ENCODE assay signal across 23 cellular contexts in the genomic region with DNA sequence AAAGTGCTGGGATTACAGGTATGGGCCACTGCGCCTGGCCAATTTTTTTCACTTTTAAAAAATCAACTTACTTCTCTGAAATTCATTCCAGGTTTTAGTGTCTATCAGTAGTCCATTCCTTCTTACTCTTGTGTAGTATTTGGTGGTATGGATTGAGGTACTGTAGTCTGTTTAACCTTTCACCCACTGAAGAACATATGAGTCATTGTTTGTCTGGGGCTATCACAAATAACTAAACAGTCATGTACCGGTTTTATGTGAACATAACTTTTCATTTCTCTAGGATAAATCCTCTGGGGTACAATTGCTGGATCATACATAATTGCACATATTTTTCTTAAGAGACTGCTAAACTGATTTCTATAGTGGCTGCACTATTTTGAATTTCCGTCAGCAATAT.
DNase-seq lines count a peak whose midpoint lies in the region; ATAC-seq, FAIRE-seq and TF ChIP-seq lines count a peak whose summit lies in the region.
"Had no signal": no experiment of that assay in that cellular context is flagged by ENCODE, and none has a peak within 500 bp of the region (broad histone marks: within the 10 kb centered on the region; RNA-seq: fewer than 3 reads in every experiment).

No MANE protein-coding gene starts in this region.

- H3K36me3 ChIP-seq in HepG2 (replicated peaks in 1 of 2; ENCODE audit: control insufficient read depth in 1 of 2, insufficient read depth in 2 of 2, low read length in 2 of 2): no peaks in the 10 kb centered on the region
- no peaks in the 10 kb centered on the region for H3K36me3 ChIP-seq in right lobe of liver
- H3K36me3 ChIP-seq in adipocyte (ENCODE audit: control insufficient read depth, insufficient read depth, low read length, severe bottlenecking): no peaks in the 10 kb centered on the region
- H3K36me3 ChIP-seq: BE2C, HAP-1, Peyer's patch had no signal

- no peak overlapping the region for H2AFZ ChIP-seq in HepG2 (ENCODE audit: low read length)

- 31% methylated on average over 3 of the region's 3 CpGs for WGBS in HepG2 (ENCODE audit: low lambda C conversion rate)
- 62% methylated on average over 3 of the region's 3 CpGs for WGBS in right lobe of liver (ENCODE audit: insufficient coverage, low coverage, low lambda C conversion rate, missing lambda C conversion rate)

- CTCF ChIA-PET in HepG2 (lab: Yijun Ruan, JAX; ENCODE audit: low intra/inter-chr PET ratio, low total read pairs): no interaction called here

- no peak for TF ChIP-seq CTCF in HepG2 (CRISPR knock-in tag; IDR thresholded peaks at IDR 0.05)
- TF ChIP-seq CTCF in right lobe of liver (IDR thresholded peaks at IDR 0.05): no peak
- TF ChIP-seq CTCF in epithelial cell of esophagus (IDR thresholded peaks at IDR 0.05; ENCODE audit: insufficient read depth, low read depth, low read length, missing control alignments): no peak

- intact Hi-C loops in HepG2 (cut with micrococcal nuclease; ENCODE audit: unreplicated experiment): no loop called here
- intact Hi-C loops in right lobe of liver (cut with DNase I): no loop called here

- TF ChIP-seq POLR2A in HepG2 (IDR thresholded peaks at IDR 0.05; ENCODE audit: insufficient read depth in 1 of 2, low read depth in 2 of 2, low read length in 2 of 2): no peak
- TF ChIP-seq POLR2A in right lobe of liver (IDR thresholded peaks at IDR 0.05): no peak

- no peak for TF ChIP-seq EP300 in HepG2 (IDR thresholded peaks at IDR 0.05; ENCODE audit: low read depth in 2 of 2, low read length in 2 of 2)
- TF ChIP-seq EP300 in HepG2 (CRISPR knock-in tag; IDR thresholded peaks at IDR 0.05; ENCODE audit: borderline replicate concordance): no peak

- in situ Hi-C loops in HepG2 (cut with HindIII; ENCODE audit: extremely low pct_ligation_motif_present, low pct_unique_long_range_greater_than_20kb): no loop called here

- no peaks in the 10 kb centered on the region for H3K27me3 ChIP-seq in HepG2 (ENCODE audit: control insufficient read depth in 1 of 2, insufficient read depth in 2 of 2, low read length in 2 of 2)
- H3K27me3 ChIP-seq in right lobe of liver: no peaks in the 10 kb centered on the region
- H3K27me3 ChIP-seq in adipocyte (replicated peaks; ENCODE audit: control insufficient read depth, insufficient read depth, low read length): no peaks in the 10 kb centered on the region
- H3K27me3 ChIP-seq: BE2C, Peyer's patch had no signal

- no peak for ATAC-seq in HepG2
- ATAC-seq in right lobe of liver: no peak
- ATAC-seq in GM21576 (IDR thresholded peaks at IDR 0.05; ENCODE audit: unreplicated experiment): no peak
- no peak for ATAC-seq in HG02981 (IDR thresholded peaks at IDR 0.05; ENCODE audit: unreplicated experiment)

- POLR2A ChIA-PET in HepG2 (lab: Yijun Ruan, JAX): no interaction called here

- H3K4me3 ChIP-seq in HepG2 (replicated peaks in 1 of 3; ENCODE audit: insufficient read depth in 1 of 3, low read depth in 2 of 3, low read length in 3 of 3): no peak overlapping the region
- no peak overlapping the region for H3K4me3 ChIP-seq in right lobe of liver
- H3K4me3 ChIP-seq in adipocyte (ENCODE audit: low read length): no peak overlapping the region
- no peak overlapping the region for H3K4me3 ChIP-seq in epithelial cell of esophagus (ENCODE audit: low read length)
- H3K4me3 ChIP-seq: HAP-1, Peyer's patch, SK-N-MC had no signal

- H4K20me1 ChIP-seq in HepG2 (ENCODE audit: insufficient read depth, low read length): no peaks in the 10 kb centered on the region

- DNase-seq in HepG2 (ENCODE audit: low spot score) (no peak), right lobe of liver (no peak), adipocyte (ENCODE audit: low read depth) (peak; percentile 7), epithelial cell of esophagus (ENCODE audit: low read depth) (peak; percentile 49), urothelium cell line (ENCODE audit: low spot score) (no peak), dedifferentiated amniotic fluid mesenchymal stem cell (ENCODE audit: extremely low spot score) (no peak)
- DNase-seq: 8988T; ACHN; BE2C; CD8-positive, alpha-beta memory T cell; GOT3; MM.1S; NCI-H2029; NCI-H446 treated with DMSO at 0.1 percent for 48 hours; NCI-H526; NCI-H82; Peyer's patch; SIG-M5 had no signal

- no peaks in the 10 kb centered on the region for H3K79me2 ChIP-seq in HepG2 (ENCODE audit: insufficient read depth, low read length)

- BruUV-seq in HepG2 (replicated peaks; lab: Mats Ljungman, UMichigan): no TSS peak

- H3K9me3 ChIP-seq in HepG2 (ENCODE audit: low read length) (no peaks in the 10 kb centered on the region), right lobe of liver (no peaks in the 10 kb centered on the region), adipocyte (ENCODE audit: control insufficient read depth, low read length) (no peaks in the 10 kb centered on the region)
- H3K9me3 ChIP-seq: BE2C, HAP-1, Peyer's patch had no signal

- no peak for TF ChIP-seq RAD21 in HepG2 (CRISPR knock-in tag; IDR thresholded peaks at IDR 0.05)

- FAIRE-seq in HepG2 (lab: Jason Lieb, UNC) (no peak), urothelium cell line (lab: Jason Lieb, UNC) (peak; percentile 82)

- no peak overlapping the region for H3K4me2 ChIP-seq in HepG2 (ENCODE audit: low read depth, low read length)

- H3K27ac ChIP-seq in HepG2 (ENCODE audit: extremely low read length, insufficient read depth, low read length): no peak overlapping the region
- H3K27ac ChIP-seq in right lobe of liver: no peak overlapping the region
- H3K27ac ChIP-seq: HL-60, Peyer's patch, SK-N-MC had no signal

- H3K9ac ChIP-seq in HepG2 (ENCODE audit: insufficient read depth, low read depth, low read length): no peak overlapping the region
- no peak overlapping the region for H3K9ac ChIP-seq in adipocyte (ENCODE audit: low read length)

- no peaks in the 10 kb centered on the region for H3K4me1 ChIP-seq in HepG2 (ENCODE audit: insufficient read depth, low read length)
- no peaks in the 10 kb centered on the region for H3K4me1 ChIP-seq in right lobe of liver
- H3K4me1 ChIP-seq in adipocyte (ENCODE audit: control insufficient read depth, insufficient read depth, low read length): no peaks in the 10 kb centered on the region
- H3K4me1 ChIP-seq: BE2C, HAP-1, Peyer's patch had no signal

TF ChIP-seq in HepG2, 621 proteins besides CTCF, POLR2A, EP300 and RAD21:
- TF ChIP-seq RXRB (CRISPR knock-in tag; IDR thresholded peaks at IDR 0.05; ENCODE audit: borderline replicate concordance) (0 out of 2 replicates have a peak, but pooled peaks have one; percentile 23), MAFK (conservative IDR thresholded peaks at IDR 0.05 in 1 of 2, IDR thresholded peaks at IDR 0.05 in 1 of 2; ENCODE audit: low read length in 2 of 2) (no peak)

Comparison
In these comparisons a context has a peak if more than half of its experiments do, and no peak if none do; other contexts are left out.
1. DNase-seq: peak in adipocyte (single experiment) and epithelial cell of esophagus (single experiment); none in HepG2 (single experiment), right lobe of liver (0 of 3), urothelium cell line (single experiment) and dedifferentiated amniotic fluid mesenchymal stem cell (single experiment).